In the genomic region with DNA sequence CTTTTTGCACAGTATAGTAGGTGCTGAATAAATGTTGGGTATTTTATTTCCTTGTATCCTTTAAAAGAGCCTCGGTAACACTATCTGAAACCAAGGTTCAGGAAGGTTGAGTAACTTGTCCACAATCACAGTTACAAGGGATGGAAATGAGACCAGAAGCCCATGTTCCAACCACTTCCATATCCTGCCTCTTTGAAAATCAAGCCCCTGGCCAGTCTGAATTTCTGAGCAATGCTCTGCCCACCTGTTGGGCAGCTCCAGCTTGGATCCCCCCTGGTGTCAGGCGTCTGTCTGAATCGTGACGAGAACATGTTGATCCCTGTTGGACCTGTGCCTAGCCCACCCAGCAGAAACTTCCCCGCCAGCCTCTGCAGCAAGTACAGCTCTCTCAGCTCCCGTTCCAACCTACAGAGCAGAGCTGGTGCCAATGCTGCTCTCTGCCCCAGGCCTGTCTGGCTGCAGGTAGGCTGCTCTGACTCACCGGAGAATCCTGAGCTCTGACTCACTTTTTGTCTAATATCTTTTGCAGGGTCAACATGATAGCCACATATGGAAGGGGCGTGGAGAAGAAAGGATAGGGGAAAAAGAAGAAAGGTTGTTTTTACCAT, we compare ENCODE assay signal across 11 cellular contexts.
DNase-seq lines count a peak whose midpoint lies in the region; ATAC-seq, FAIRE-seq and TF ChIP-seq lines count a peak whose summit lies in the region.
"Had no signal": no experiment of that assay in that cellular context is flagged by ENCODE, and none has a peak within 500 bp of the region (broad histone marks: within the 10 kb centered on the region; RNA-seq: fewer than 3 reads in every experiment).

No MANE protein-coding gene starts in this region.

- peak overlapping the region; percentile 35 for H3K4me3 ChIP-seq in astrocyte (ENCODE audit: insufficient read depth, low read depth, low read length)

- no peaks in the 10 kb centered on the region for H3K36me3 Mint-ChIP-seq in astrocyte (ENCODE audit: low read depth, unreplicated experiment)
- H3K36me3 Mint-ChIP-seq in mesothelial cell of epicardium: peaks cover 2% of the 10 kb centered on the region
- H3K36me3 Mint-ChIP-seq: activated naive CD4-positive, alpha-beta T cell treated with anti-CD3 and anti-CD28 coated beads, Interleukin-2, amount 50 U/mL, for 24 hours had no signal

- peak overlapping the region; percentile 69 for H3K4me2 ChIP-seq in astrocyte (ENCODE audit: low read length)

- DNase-seq in EH (ENCODE audit: low read depth) (peak; percentile 54), astrocyte (ENCODE audit: low read depth) (peak; percentile 73), mesothelial cell of epicardium (ENCODE audit: low spot score in 2 of 2, unreplicated experiment in 2 of 2) (peak; percentile 28 to 54), T1000 (lab: John Stamatoyannopoulos, UW) (no peak)
- DNase-seq in activated CD4-positive, alpha-beta T cell treated with anti-CD3 and anti-CD28 coated beads, Interleukin-2, amount 50 U/mL, for 1 hour: no peak
- DNase-seq: activated CD4-positive, alpha-beta T cell treated with anti-CD3 and anti-CD28 coated beads for 1 hour had no signal

- H3K4me3 Mint-ChIP-seq in astrocyte (ENCODE audit: unreplicated experiment) (no peak overlapping the region), mesothelial cell of epicardium (peak overlapping the region; percentile 4)
- H3K4me3 Mint-ChIP-seq: activated naive CD4-positive, alpha-beta T cell treated with anti-CD3 and anti-CD28 coated beads, Interleukin-2, amount 50 U/mL, for 24 hours had no signal

- no peaks in the 10 kb centered on the region for H3K36me3 ChIP-seq in astrocyte (ENCODE audit: insufficient read depth, low read length)

- peak; percentile 38 for ATAC-seq in HG03045 (IDR thresholded peaks at IDR 0.05; ENCODE audit: unreplicated experiment)
- no peak for ATAC-seq in GM21515 (IDR thresholded peaks at IDR 0.05; ENCODE audit: unreplicated experiment)
- ATAC-seq in HG02623 (IDR thresholded peaks at IDR 0.05; ENCODE audit: unreplicated experiment): no peak

- H3K4me1 Mint-ChIP-seq in astrocyte (ENCODE audit: low read depth, unreplicated experiment) (peaks cover 38% of the 10 kb centered on the region), mesothelial cell of epicardium (peaks cover 33% of the 10 kb centered on the region)
- H3K4me1 Mint-ChIP-seq: activated naive CD4-positive, alpha-beta T cell treated with anti-CD3 and anti-CD28 coated beads, Interleukin-2, amount 50 U/mL, for 24 hours had no signal

- peak overlapping the region; percentile 95 for H3K27ac Mint-ChIP-seq in astrocyte (ENCODE audit: unreplicated experiment)
- peak overlapping the region; percentile 98 for H3K27ac Mint-ChIP-seq in mesothelial cell of epicardium
- H3K27ac Mint-ChIP-seq: activated naive CD4-positive, alpha-beta T cell treated with anti-CD3 and anti-CD28 coated beads, Interleukin-2, amount 50 U/mL, for 24 hours had no signal

- no peaks in the 10 kb centered on the region for H3K9me3 ChIP-seq in astrocyte (ENCODE audit: insufficient read depth, low read depth, low read length)

- H3K9me3 Mint-ChIP-seq in astrocyte (ENCODE audit: unreplicated experiment) (no peaks in the 10 kb centered on the region), mesothelial cell of epicardium (peaks cover 16% of the 10 kb centered on the region)

- H3K4me1 ChIP-seq in astrocyte (ENCODE audit: insufficient read depth, low read length): peaks cover 18% of the 10 kb centered on the region

- no peaks in the 10 kb centered on the region for H4K20me1 ChIP-seq in astrocyte (ENCODE audit: insufficient read depth, low read length)

- FAIRE-seq in astrocyte (lab: Jason Lieb, UNC): no peak
- FAIRE-seq: islet of Langerhans had no signal

- H3K27ac ChIP-seq in astrocyte (ENCODE audit: low read depth, low read length): peak overlapping the region; percentile 63

- H3K9ac ChIP-seq in astrocyte (ENCODE audit: low read length): peak overlapping the region; percentile 25

- peak overlapping the region; percentile 42 for H2AFZ ChIP-seq in astrocyte (ENCODE audit: low read depth, low read length)

- H3K27me3 Mint-ChIP-seq in astrocyte (ENCODE audit: low read depth, unreplicated experiment) (no peaks in the 10 kb centered on the region), mesothelial cell of epicardium (ENCODE audit: low read depth) (no peaks in the 10 kb centered on the region)
- H3K27me3 Mint-ChIP-seq: activated naive CD4-positive, alpha-beta T cell treated with anti-CD3 and anti-CD28 coated beads, Interleukin-2, amount 50 U/mL, for 24 hours had no signal

- H3K27me3 ChIP-seq in astrocyte (ENCODE audit: insufficient read depth, low read length): no peaks in the 10 kb centered on the region

- TF ChIP-seq CTCF in astrocyte (IDR thresholded peaks at IDR 0.05; ENCODE audit: insufficient read depth, low read depth, low read length): no peak
- no peak for TF ChIP-seq CTCF in mesothelial cell of epicardium (IDR thresholded peaks at IDR 0.05; ENCODE audit: unreplicated experiment)

- no peaks in the 10 kb centered on the region for H3K79me2 ChIP-seq in astrocyte (ENCODE audit: insufficient read depth, low read length)

Comparison
In these comparisons a context has a peak if more than half of its experiments do, and no peak if none do; other contexts are left out.
1. DNase-seq: peak in EH (single experiment), astrocyte (single experiment) and mesothelial cell of epicardium (2 of 2); none in T1000 (single experiment) and activated CD4-positive, alpha-beta T cell treated with anti-CD3 and anti-CD28 coated beads, Interleukin-2, amount 50 U/mL, for 1 hour (single experiment).